In genomic region chr14:81415781-81416180, GRCh38 we compare ENCODE assay signal across 21 cellular contexts. TPM values are rescaled to one million over a fixed set of nuclear protein-coding genes. Genes with fewer than 3 reads are reported as not detected.
"Had no signal": no experiment of that assay in that cellular context is flagged by ENCODE, and none has a peak within 500 bp of the region (broad histone marks: within the 10 kb centered on the region; RNA-seq: fewer than 3 reads in every experiment).

No MANE protein-coding gene starts in this region.

- H3K4me3 ChIP-seq: body of pancreas, cardiac muscle cell, pancreas, smooth muscle cell, upper lobe of right lung had no signal

- H3K9me3 ChIP-seq: body of pancreas, pancreas, upper lobe of right lung had no signal

- H3K4me1 ChIP-seq: body of pancreas, pancreas, upper lobe of right lung had no signal

- H3K4me1 Mint-ChIP-seq: nephron had no signal

- H3K27ac Mint-ChIP-seq: activated naive CD8-positive, alpha-beta T cell treated with anti-CD3 and anti-CD28 coated beads, Interleukin-2, amount 10 ng/mL, durations not matched to agents 7 days and 5 days; nephron had no signal

- ATAC-seq: body of pancreas had no signal

- H3K36me3 ChIP-seq: cardiac muscle cell, pancreas, upper lobe of right lung had no signal

- H3K27ac ChIP-seq: body of pancreas, cardiac muscle cell, pancreas, upper lobe of right lung had no signal

- H3K4me3 Mint-ChIP-seq: activated naive CD8-positive, alpha-beta T cell treated with anti-CD3 and anti-CD28 coated beads, Interleukin-2, amount 10 ng/mL, durations not matched to agents 7 days and 5 days; nephron had no signal

- H3K27me3 Mint-ChIP-seq: activated naive CD8-positive, alpha-beta T cell treated with anti-CD3 and anti-CD28 coated beads, Interleukin-2, amount 10 ng/mL, durations not matched to agents 7 days and 5 days had no signal

- FAIRE-seq: pancreas had no signal

- DNase-seq: activated CD4-positive, alpha-beta T cell treated with anti-CD3 and anti-CD28 coated beads for 4 hours; activated CD4-positive, alpha-beta T cell treated with anti-CD3 and anti-CD28 coated beads, Interleukin-2, amount 50 U/mL, for 48 hours; activated CD4-positive, CD25-positive, alpha-beta regulatory T cell; activated naive CD4-positive, alpha-beta T cell treated with Interleukin-2 at 50 U/mL for 16 hours; activated naive CD8-positive, alpha-beta T cell treated with anti-CD3 and anti-CD28 coated beads, Interleukin-2, amount 10 ng/mL, durations not matched to agents 7 days and 5 days; activated T-cell treated with anti-CD3 and anti-CD28 coated beads, Interleukin-2, amount 50 U/mL, for 48 hours; dermis blood vessel endothelial cell; effector CD8-positive, alpha-beta T cell; foreskin fibroblast; left ventricle myocardium superior; pancreas; stimulated activated CD4-positive, alpha-beta T cell treated with anti-CD3 and anti-CD28 coated beads, Interleukin-2, amount 100 ng/mL, for 48 hours; stimulated activated CD8-positive, alpha-beta memory T cell treated with anti-CD3 and anti-CD28 coated beads, Interleukin-4, amount 100 ng/mL, for 48 hours; stimulated activated naive CD4-positive, alpha-beta T cell treated with Interleukin-2 at 50 U/mL for 16 hours; T-helper 1 cell; upper lobe of right lung had no signal

- H3K27me3 ChIP-seq: body of pancreas, cardiac muscle cell, pancreas, upper lobe of right lung had no signal

RNA-seq across cellular contexts. Expression of gene STON2, which starts 15.7 kb away (rescaled TPM):
- total RNA-seq: activated naive CD8-positive, alpha-beta T cell treated with anti-CD3 and anti-CD28 coated beads, Interleukin-2, amount 10 ng/mL, durations not matched to agents 7 days and 5 days; chondrocyte had no signal
